Comparison of ENCODE assay signal across 1 cellular context in the genomic region with DNA sequence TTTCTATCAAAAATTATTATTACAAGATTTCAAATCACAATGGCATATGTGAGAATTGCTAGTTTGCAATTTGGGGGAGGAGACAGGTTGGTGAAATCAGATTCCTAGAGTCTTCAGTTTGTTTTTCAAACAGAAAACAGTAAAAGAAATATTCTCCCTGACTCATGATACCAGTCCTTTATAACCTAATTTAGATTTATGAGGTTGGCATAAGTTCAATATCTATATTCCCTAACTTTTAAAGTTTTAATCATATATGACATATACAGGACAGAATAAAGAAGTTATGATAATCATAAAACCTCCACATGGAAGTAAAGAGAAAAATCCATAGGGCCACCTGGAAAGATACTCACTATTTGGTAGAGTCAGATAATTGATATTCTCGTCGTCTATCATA.
TF ChIP-seq lines count a peak whose summit lies in the region.

No MANE protein-coding gene starts in this region.

TF ChIP-seq in SK-N-SH, 30 proteins besides CTCF, POLR2A, EP300 and RAD21 (continued from another document):
- TF ChIP-seq, protein P1, sequence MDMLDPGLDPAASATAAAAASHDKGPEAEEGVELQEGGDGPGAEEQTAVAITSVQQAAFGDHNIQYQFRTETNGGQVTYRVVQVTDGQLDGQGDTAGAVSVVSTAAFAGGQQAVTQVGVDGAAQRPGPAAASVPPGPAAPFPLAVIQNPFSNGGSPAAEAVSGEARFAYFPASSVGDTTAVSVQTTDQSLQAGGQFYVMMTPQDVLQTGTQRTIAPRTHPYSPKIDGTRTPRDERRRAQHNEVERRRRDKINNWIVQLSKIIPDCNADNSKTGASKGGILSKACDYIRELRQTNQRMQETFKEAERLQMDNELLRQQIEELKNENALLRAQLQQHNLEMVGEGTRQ (IDR thresholded peaks at IDR 0.05; ENCODE audit: borderline replicate concordance, low read depth, low read length): no peak
- TF ChIP-seq TCF12 (IDR thresholded peaks at IDR 0.05) (no peak), SMC3 (IDR thresholded peaks at IDR 0.05; ENCODE audit: low read depth, low read length) (no peak), NRF1 (IDR thresholded peaks at IDR 0.05; ENCODE audit: low read depth, low read length) (no peak)
TF ChIP-seq in SK-N-SH: peak in this region for 0.
